In the genomic region with DNA sequence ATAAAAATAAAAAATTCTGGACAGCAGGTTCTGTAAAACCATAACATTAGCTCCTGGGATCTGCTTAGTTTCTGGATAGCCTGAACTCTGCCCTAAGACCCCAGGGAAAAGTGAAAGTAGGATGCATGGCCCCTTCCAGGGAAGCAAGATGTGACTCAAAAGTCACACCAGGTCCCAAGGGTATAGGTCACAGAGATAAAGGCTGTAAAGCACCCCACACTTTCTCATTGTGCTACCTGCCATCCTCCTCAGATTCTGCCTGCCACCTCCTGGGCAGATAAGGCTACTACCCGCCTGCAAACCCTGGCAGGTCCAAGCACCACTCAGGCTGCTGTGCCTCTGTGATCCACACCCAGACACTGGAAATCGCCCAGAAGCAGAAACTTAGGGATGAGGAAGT, we compare ENCODE assay signal across 8 cellular contexts. TPM values are rescaled to one million over a fixed set of nuclear protein-coding genes. Genes with fewer than 3 reads are reported as not detected.
DNase-seq lines count a peak whose midpoint lies in the region; ATAC-seq, FAIRE-seq and TF ChIP-seq lines count a peak whose summit lies in the region.

No MANE protein-coding gene starts in this region.

- ATAC-seq in GM18870 (IDR thresholded peaks at IDR 0.05; ENCODE audit: unreplicated experiment) (peak; percentile 58), left lung (peak; percentile 93)

- FAIRE-seq in HTR-8/SVneo (lab: Jason Lieb, UNC) = no peak

- peak; percentile 74 for TF ChIP-seq CTCF in C4-2B (conservative IDR thresholded peaks at IDR 0.05)
- TF ChIP-seq CTCF in brain microvascular endothelial cell (IDR thresholded peaks at IDR 0.05; ENCODE audit: low read depth, low read length, missing control alignments) = peak; percentile 59
- TF ChIP-seq CTCF in left lung (IDR thresholded peaks at IDR 0.05) = peak; percentile 41 to 72

- DNase-seq in HTR-8/SVneo (ENCODE audit: insufficient read length, low spot score) (peak; percentile 49), brain microvascular endothelial cell (peak; percentile 2), left lung (peak; percentile 56 to 80), middle frontal gyrus (ENCODE audit: extremely low spot score, low spot score) (no peak)
- DNase-seq in T-helper 2 cell treated with Interferon-gamma antibody and Interleukin-4, amounts not matched to agents 5 μg/mL and 100 μg/mL, for 36 hours (ENCODE audit: low spot score) = peak; percentile 64
- peak; percentile 30 to 50 for DNase-seq in stimulated activated CD8-positive, alpha-beta memory T cell treated with anti-CD3 and anti-CD28 coated beads, Interleukin-2, amount 100 ng/mL, for 48 hours (ENCODE audit: low read depth in 2 of 2)

- H3K4me3 Mint-ChIP-seq in T-helper 2 cell treated with Interferon-gamma antibody and Interleukin-4, amounts not matched to agents 5 μg/mL and 100 μg/mL, for 36 hours = no peak overlapping the region

- H3K9me3 Mint-ChIP-seq in T-helper 2 cell treated with Interferon-gamma antibody and Interleukin-4, amounts not matched to agents 5 μg/mL and 100 μg/mL, for 36 hours = no peaks in the 10 kb centered on the region

- no peak overlapping the region for H3K27ac ChIP-seq in C4-2B
- no peak overlapping the region for H3K27ac ChIP-seq in brain microvascular endothelial cell
- no peak overlapping the region for H3K27ac ChIP-seq in left lung

- peaks cover 4% of the 10 kb centered on the region for H3K27me3 Mint-ChIP-seq in T-helper 2 cell treated with Interferon-gamma antibody and Interleukin-4, amounts not matched to agents 5 μg/mL and 100 μg/mL, for 36 hours (ENCODE audit: low read depth)

- H3K36me3 ChIP-seq in brain microvascular endothelial cell (replicated peaks) (no peaks in the 10 kb centered on the region), left lung (no peaks in the 10 kb centered on the region)

- H3K27me3 ChIP-seq in brain microvascular endothelial cell (replicated peaks) (no peaks in the 10 kb centered on the region), left lung (no peaks in the 10 kb centered on the region)

- in situ Hi-C loops in brain microvascular endothelial cell (cut with HindIII; ENCODE audit: low pct_ligation_motif_present, low sequenced_read_pairs) = no loop called here

- no peaks in the 10 kb centered on the region for H3K36me3 Mint-ChIP-seq in T-helper 2 cell treated with Interferon-gamma antibody and Interleukin-4, amounts not matched to agents 5 μg/mL and 100 μg/mL, for 36 hours (ENCODE audit: low read depth)

- H3K27ac Mint-ChIP-seq in T-helper 2 cell treated with Interferon-gamma antibody and Interleukin-4, amounts not matched to agents 5 μg/mL and 100 μg/mL, for 36 hours = no peak overlapping the region

- H3K9me3 ChIP-seq in left lung = no peaks in the 10 kb centered on the region

- H3K4me1 ChIP-seq in left lung = peaks cover 0 to 20% of the 10 kb centered on the region in 2 donors

- intact Hi-C loops in left lung (cut with DNase I) = loop anchor here in 1 of 2 donors (10.0 kb wide), 1 partner anchor 114 kb away; the partner anchor contains the start of gene FFAR3

- H3K4me1 Mint-ChIP-seq in T-helper 2 cell treated with Interferon-gamma antibody and Interleukin-4, amounts not matched to agents 5 μg/mL and 100 μg/mL, for 36 hours (ENCODE audit: low read depth) = peaks cover 20% of the 10 kb centered on the region

- H3K4me3 ChIP-seq in brain microvascular endothelial cell (ENCODE audit: low read depth, low read length) (no peak overlapping the region), left lung (no peak overlapping the region)

RNA-seq across cellular contexts. Expression of gene FFAR2, which starts 20.6 kb away (rescaled TPM):
- 10 to 100 TPM in 1 of 2 donors, under 1 TPM in 1; 0.85 to 26.6 TPM for total RNA-seq in left lung

RNA-seq across cellular contexts. Expression of gene KRTDAP, which starts 21.6 kb away (rescaled TPM):
- total RNA-seq in left lung = not detected

RNA-seq across cellular contexts. Expression of gene DMKN, which starts 44.8 kb away (rescaled TPM):
- 100 to 1,000 TPM; 104 to 136 TPM for total RNA-seq in left lung

RNA-seq across cellular contexts. Expression of gene SBSN, which starts 59.5 kb away (rescaled TPM):
- under 1 TPM in 1 of 2 donors, not detected in 1; 0.20 TPM for total RNA-seq in left lung
